Comparison of ENCODE assay signal across 12 cellular contexts in the genomic region with DNA sequence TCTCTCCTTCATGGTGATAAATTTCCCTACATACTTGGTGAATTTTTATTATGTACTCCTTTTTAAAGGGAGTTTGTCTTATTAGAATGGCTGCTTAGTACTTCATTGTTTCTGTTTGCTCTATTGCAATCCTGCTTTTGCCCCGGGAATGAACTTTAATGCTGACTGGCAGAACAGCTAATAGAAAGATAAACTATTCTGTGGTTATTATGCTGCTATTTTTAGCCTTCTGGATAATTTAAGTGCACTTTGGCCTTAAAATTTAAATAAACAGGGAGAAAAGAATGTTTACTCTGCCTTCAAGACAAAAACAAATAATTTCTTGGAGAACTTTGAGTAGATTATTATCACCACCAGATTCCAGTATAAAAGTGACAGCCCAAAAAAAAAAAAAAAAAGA.
A peak's percentile ranks its signal among the peaks of the same experiment; 100 is the strongest.
DNase-seq lines count a peak whose midpoint lies in the region; ATAC-seq and TF ChIP-seq lines count a peak whose summit lies in the region.
"Had no signal": no experiment of that assay in that cellular context is flagged by ENCODE, and none has a peak within 500 bp of the region (broad histone marks: within the 10 kb centered on the region; RNA-seq: fewer than 3 reads in every experiment).

No MANE protein-coding gene starts in this region.

- H2AFZ ChIP-seq in Karpas-422 (ENCODE audit: low read length), result no peak overlapping the region

- TF ChIP-seq CTCF in dorsolateral prefrontal cortex (IDR thresholded peaks at IDR 0.05 in 54 of 56, conservative IDR thresholded peaks at IDR 0.05 in 2 of 56; ENCODE audit: low read depth in 1 of 56, partially characterized antibody in 56 of 56), result no peak
- no peak for TF ChIP-seq CTCF in liver (IDR thresholded peaks at IDR 0.05; ENCODE audit: low read depth, low read length, missing input control)

- no peak for DNase-seq in Right ventricle myocardium superior
- no peak for DNase-seq in cardiac septum (ENCODE audit: low spot score)
- DNase-seq in dorsolateral prefrontal cortex, result no peak
- DNase-seq in Karpas-422, result no peak
- DNase-seq in stimulated activated CD4-positive, alpha-beta T cell treated with anti-CD3 and anti-CD28 coated beads, Interleukin-2, amount 100 ng/mL, for 48 hours, result no peak
- DNase-seq in NCI-H187 treated with DMSO at 0.1 percent for 48 hours (lab: John Stamatoyannopoulos, UW), result no peak
- DNase-seq: activated CD4-positive, alpha-beta T cell treated with anti-CD3 and anti-CD28 coated beads for 4 hours; activated gamma-delta T cell; GDM1 had no signal

- H3K9me2 ChIP-seq in Karpas-422 (replicated peaks; ENCODE audit: insufficient read depth, low read length), result no peaks in the 10 kb centered on the region

- peak in 1 of 2 donors; percentile 10 for TF ChIP-seq RAD21 in liver (IDR thresholded peaks at IDR 0.05)

- H3K27me3 ChIP-seq in dorsolateral prefrontal cortex, result no peaks in the 10 kb centered on the region
- H3K27me3 ChIP-seq in liver (ENCODE audit: control insufficient read depth in 4 of 4, insufficient read depth in 4 of 4, low read length in 3 of 4), result no peaks in the 10 kb centered on the region
- no peaks in the 10 kb centered on the region for H3K27me3 ChIP-seq in Karpas-422 (ENCODE audit: low read length)
- H3K27me3 ChIP-seq: neutrophil had no signal

- H3K27ac ChIP-seq in dorsolateral prefrontal cortex, result no peak overlapping the region
- no peak overlapping the region for H3K27ac ChIP-seq in liver (ENCODE audit: low read depth in 1 of 2, low read length in 2 of 2)
- H3K27ac ChIP-seq in Karpas-422 (ENCODE audit: low read length), result no peak overlapping the region
- H3K27ac ChIP-seq: neutrophil had no signal

- ATAC-seq in Right ventricle myocardium superior (ENCODE audit: poor library complexity) (peak; percentile 89), HG02759 (IDR thresholded peaks at IDR 0.05; ENCODE audit: unreplicated experiment) (no peak)

- H3K9ac ChIP-seq in liver (ENCODE audit: low read depth in 1 of 2, low read length in 2 of 2) (no peak overlapping the region), Karpas-422 (ENCODE audit: low read length) (no peak overlapping the region)

- H3K4me3 ChIP-seq in dorsolateral prefrontal cortex (peak overlapping the region in 30 of 59 donors; percentile 6 to 40 (median 22)), liver (ENCODE audit: low read depth in 1 of 3, low read length in 3 of 3) (no peak overlapping the region), Karpas-422 (ENCODE audit: low read length) (no peak overlapping the region)

- H4K20me1 ChIP-seq in Karpas-422 (ENCODE audit: insufficient read depth, low read depth, low read length), result no peaks in the 10 kb centered on the region

- 5% methylated on average over 1 of the region's 1 CpG for WGBS in liver

- H3K4me1 ChIP-seq in liver (ENCODE audit: control insufficient read depth in 4 of 4, insufficient read depth in 4 of 4, low read length in 3 of 4) (peaks cover 0 to 4% (median 1%) of the 10 kb centered on the region in 4 donors), Karpas-422 (ENCODE audit: low read length) (no peaks in the 10 kb centered on the region)

- H3K9me3 ChIP-seq in liver (ENCODE audit: control insufficient read depth in 4 of 4, low read length in 3 of 4), result no peaks in the 10 kb centered on the region
- no peaks in the 10 kb centered on the region for H3K9me3 ChIP-seq in Karpas-422 (ENCODE audit: low read length)
- H3K9me3 ChIP-seq: neutrophil had no signal

- no peaks in the 10 kb centered on the region for H3K79me2 ChIP-seq in Karpas-422 (ENCODE audit: low read length)

- H3K4me2 ChIP-seq in Karpas-422 (ENCODE audit: low read depth, low read length, poor library complexity, severe bottlenecking), result no peak overlapping the region

- intact Hi-C loops in Right ventricle myocardium superior (cut with DNase I) (no loop called here), cardiac septum (cut with DNase I) (no loop called here), dorsolateral prefrontal cortex (cut with DNase I) (loop anchor here (10.0 kb wide), 2 partner anchors 61 to 81 kb away; no protein-coding TSS in a partner anchor)

- H3K36me3 ChIP-seq in liver (ENCODE audit: control insufficient read depth in 4 of 4, insufficient read depth in 3 of 4, low read depth in 1 of 4, low read length in 3 of 4), result no peaks in the 10 kb centered on the region
- no peaks in the 10 kb centered on the region for H3K36me3 ChIP-seq in Karpas-422 (ENCODE audit: insufficient read depth, low read length)
- H3K36me3 ChIP-seq: neutrophil had no signal

TF ChIP-seq in liver, 16 proteins besides CTCF, POLR2A, EP300 and RAD21:
- TF ChIP-seq NR2F2 (IDR thresholded peaks at IDR 0.05) (peak; percentile 60), FOXA2 (IDR thresholded peaks at IDR 0.05) (no peak), JUND (IDR thresholded peaks at IDR 0.05) (no peak), YY1 (IDR thresholded peaks at IDR 0.05) (peak; percentile 53), RXRA (IDR thresholded peaks at IDR 0.05) (peak; percentile 66 to 69), HNF4A (conservative IDR thresholded peaks at IDR 0.05) (peak; percentile 46 to 61), GABPA (IDR thresholded peaks at IDR 0.05 in 1 of 2, conservative IDR thresholded peaks at IDR 0.05 in 1 of 2) (no peak), SP1 (IDR thresholded peaks at IDR 0.05) (peak; percentile 40), TAF1 (conservative IDR thresholded peaks at IDR 0.05) (no peak)
- TF ChIP-seq, protein P1, sequence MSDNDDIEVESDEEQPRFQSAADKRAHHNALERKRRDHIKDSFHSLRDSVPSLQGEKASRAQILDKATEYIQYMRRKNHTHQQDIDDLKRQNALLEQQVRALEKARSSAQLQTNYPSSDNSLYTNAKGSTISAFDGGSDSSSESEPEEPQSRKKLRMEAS (IDR thresholded peaks at IDR 0.05), result no peak
- TF ChIP-seq, protein P2, sequence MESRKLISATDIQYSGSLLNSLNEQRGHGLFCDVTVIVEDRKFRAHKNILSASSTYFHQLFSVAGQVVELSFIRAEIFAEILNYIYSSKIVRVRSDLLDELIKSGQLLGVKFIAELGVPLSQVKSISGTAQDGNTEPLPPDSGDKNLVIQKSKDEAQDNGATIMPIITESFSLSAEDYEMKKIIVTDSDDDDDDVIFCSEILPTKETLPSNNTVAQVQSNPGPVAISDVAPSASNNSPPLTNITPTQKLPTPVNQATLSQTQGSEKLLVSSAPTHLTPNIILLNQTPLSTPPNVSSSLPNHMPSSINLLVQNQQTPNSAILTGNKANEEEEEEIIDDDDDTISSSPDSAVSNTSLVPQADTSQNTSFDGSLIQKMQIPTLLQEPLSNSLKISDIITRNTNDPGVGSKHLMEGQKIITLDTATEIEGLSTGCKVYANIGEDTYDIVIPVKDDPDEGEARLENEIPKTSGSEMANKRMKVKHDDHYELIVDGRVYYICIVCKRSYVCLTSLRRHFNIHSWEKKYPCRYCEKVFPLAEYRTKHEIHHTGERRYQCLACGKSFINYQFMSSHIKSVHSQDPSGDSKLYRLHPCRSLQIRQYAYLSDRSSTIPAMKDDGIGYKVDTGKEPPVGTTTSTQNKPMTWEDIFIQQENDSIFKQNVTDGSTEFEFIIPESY (IDR thresholded peaks at IDR 0.05), result peak; percentile 14

Comparison
In these comparisons a context has a peak if more than half of its experiments do, and no peak if none do; other contexts are left out.
1. H3K4me3 ChIP-seq: peak in dorsolateral prefrontal cortex (30 of 59); none in liver (0 of 3) and Karpas-422 (single experiment).
2. intact Hi-C loops: an anchor here in dorsolateral prefrontal cortex (10.0 kb wide); none called in Right ventricle myocardium superior and cardiac septum.